20 cellular contexts compared by ENCODE assay signal in genomic region chr4:94395541-94395940, GRCh38. TPM values are rescaled to one million over a fixed set of nuclear protein-coding genes. Genes with fewer than 3 reads are reported as not detected.
DNase-seq lines count a peak whose midpoint lies in the region; ATAC-seq, FAIRE-seq and TF ChIP-seq lines count a peak whose summit lies in the region.
"Had no signal": no experiment of that assay in that cellular context is flagged by ENCODE, and none has a peak within 500 bp of the region (broad histone marks: within the 10 kb centered on the region; RNA-seq: fewer than 3 reads in every experiment).

No MANE protein-coding gene starts in this region.

- no peak for TF ChIP-seq CTCF in SK-N-SH (IDR thresholded peaks at IDR 0.05)
- no peak for TF ChIP-seq CTCF in bronchial epithelial cell (IDR thresholded peaks at IDR 0.05; ENCODE audit: insufficient read depth, low read length, severe bottlenecking)
- TF ChIP-seq CTCF in fibroblast of the aortic adventitia (IDR thresholded peaks at IDR 0.05; ENCODE audit: insufficient read depth, low read length): no peak

- H3K9ac ChIP-seq in SK-N-SH: no peak overlapping the region
- H3K9ac ChIP-seq: BLaER1 had no signal

- H3K4me2 ChIP-seq in SK-N-SH: no peak overlapping the region
- H3K4me2 ChIP-seq: A549, BLaER1, GM23338 had no signal

- no peak for FAIRE-seq in bronchial epithelial cell (lab: Jason Lieb, UNC)
- FAIRE-seq: A549, H54, HTR-8/SVneo, K562 had no signal

- 48% methylated on average over 1 of the region's 1 CpG for WGBS in SK-N-SH (ENCODE audit: low lambda C conversion rate)

- no peak overlapping the region for H3K27ac ChIP-seq in SK-N-SH (ENCODE audit: low read depth in 2 of 2, low read length in 1 of 2)
- H3K27ac ChIP-seq: 22Rv1, A549, BLaER1 had no signal

- peak overlapping the region; percentile 31; the same call in 1 of the 2 replicates for H2AFZ ChIP-seq in SK-N-SH (ENCODE audit: low read depth)

- CTCF ChIA-PET in SK-N-SH (lab: Yijun Ruan, JAX): interaction anchor here (1.0 to 1.9 kb wide), 4 partner anchors 12 to 604 kb away, joined by 3 to 16 read pairs (median 4); no protein-coding TSS in a partner anchor

- TF ChIP-seq EP300 in SK-N-SH (IDR thresholded peaks at IDR 0.05; ENCODE audit: borderline replicate concordance in 1 of 2, low read depth in 1 of 2, low read length in 1 of 2): no peak

- H3K4me3 ChIP-seq in SK-N-SH (ENCODE audit: low read depth in 2 of 2, low read length in 1 of 2): no peak overlapping the region
- H3K4me3 ChIP-seq in bronchial epithelial cell (ENCODE audit: low read depth, low read length): no peak overlapping the region
- H3K4me3 ChIP-seq in fibroblast of the aortic adventitia (ENCODE audit: low read depth, low read length): no peak overlapping the region
- H3K4me3 ChIP-seq: A549, BLaER1, GM23338, K562 had no signal

- H3K4me1 ChIP-seq in SK-N-SH (ENCODE audit: control insufficient read depth in 1 of 2, insufficient read depth in 2 of 2, low read depth in 1 of 2, low read length in 1 of 2): no peaks in the 10 kb centered on the region
- H3K4me1 ChIP-seq: A549, BLaER1 had no signal

- no peak for ATAC-seq in SK-N-SH treated with all-trans-retinoic acid at 6 μM for 48 hours
- no peak for ATAC-seq in GM18519 (IDR thresholded peaks at IDR 0.05; ENCODE audit: low FRiP score, unreplicated experiment)
- ATAC-seq in GM21526 (IDR thresholded peaks at IDR 0.05; ENCODE audit: low FRiP score, unreplicated experiment): no peak
- ATAC-seq in GM21367 (IDR thresholded peaks at IDR 0.05; ENCODE audit: unreplicated experiment): no peak
- ATAC-seq: A549, GM23338, HCT116, K562 had no signal

- DNase-seq in SK-N-SH: no peak
- DNase-seq in bronchial epithelial cell (ENCODE audit: low read depth): peak; percentile 48
- peak; percentile 30 for DNase-seq in fibroblast of the aortic adventitia (ENCODE audit: low read depth)
- DNase-seq: CD4-positive, alpha-beta memory T cell; DMS79 treated with DMSO at 0.1 percent for 48 hours; GF-D8; HFFc6; IMR-90 had no signal

- H3K27me3 ChIP-seq in SK-N-SH (ENCODE audit: insufficient read depth): no peaks in the 10 kb centered on the region
- no peaks in the 10 kb centered on the region for H3K27me3 ChIP-seq in bronchial epithelial cell (ENCODE audit: control insufficient read depth, insufficient read depth, low read length)
- H3K27me3 ChIP-seq: BLaER1 had no signal

- H3K9me3 ChIP-seq in SK-N-SH: no peaks in the 10 kb centered on the region
- H3K9me3 ChIP-seq: A549, BLaER1 had no signal

- POLR2A ChIA-PET in SK-N-SH (lab: Yijun Ruan, JAX): no interaction called here

- no peaks in the 10 kb centered on the region for H3K36me3 ChIP-seq in SK-N-SH (replicated peaks in 1 of 2; ENCODE audit: control insufficient read depth in 1 of 2, insufficient read depth in 2 of 2, low read length in 1 of 2)
- no peaks in the 10 kb centered on the region for H3K36me3 ChIP-seq in bronchial epithelial cell (ENCODE audit: control insufficient read depth, insufficient read depth, low read length)
- H3K36me3 ChIP-seq: BLaER1 had no signal

- H3K9me2 ChIP-seq in SK-N-SH: no peaks in the 10 kb centered on the region

- TF ChIP-seq RAD21 in SK-N-SH (IDR thresholded peaks at IDR 0.05; ENCODE audit: low read length): no peak

- peaks cover 4% of the 10 kb centered on the region for H3F3A ChIP-seq in SK-N-SH (replicated peaks; ENCODE audit: insufficient read depth)

- no peaks in the 10 kb centered on the region for H3K79me2 ChIP-seq in SK-N-SH (ENCODE audit: insufficient read depth)

- H4K20me1 ChIP-seq in SK-N-SH (ENCODE audit: insufficient read depth): no peaks in the 10 kb centered on the region
- H4K20me1 ChIP-seq: BLaER1 had no signal

TF ChIP-seq in SK-N-SH, 30 proteins besides CTCF, POLR2A, EP300 and RAD21 (continues in another document):
- no peak for TF ChIP-seq NRF1 (IDR thresholded peaks at IDR 0.05; ENCODE audit: low read depth, low read length)
- no peak for TF ChIP-seq IRF3 (IDR thresholded peaks at IDR 0.05; ENCODE audit: low read depth, low read length)
- TF ChIP-seq, protein P1, sequence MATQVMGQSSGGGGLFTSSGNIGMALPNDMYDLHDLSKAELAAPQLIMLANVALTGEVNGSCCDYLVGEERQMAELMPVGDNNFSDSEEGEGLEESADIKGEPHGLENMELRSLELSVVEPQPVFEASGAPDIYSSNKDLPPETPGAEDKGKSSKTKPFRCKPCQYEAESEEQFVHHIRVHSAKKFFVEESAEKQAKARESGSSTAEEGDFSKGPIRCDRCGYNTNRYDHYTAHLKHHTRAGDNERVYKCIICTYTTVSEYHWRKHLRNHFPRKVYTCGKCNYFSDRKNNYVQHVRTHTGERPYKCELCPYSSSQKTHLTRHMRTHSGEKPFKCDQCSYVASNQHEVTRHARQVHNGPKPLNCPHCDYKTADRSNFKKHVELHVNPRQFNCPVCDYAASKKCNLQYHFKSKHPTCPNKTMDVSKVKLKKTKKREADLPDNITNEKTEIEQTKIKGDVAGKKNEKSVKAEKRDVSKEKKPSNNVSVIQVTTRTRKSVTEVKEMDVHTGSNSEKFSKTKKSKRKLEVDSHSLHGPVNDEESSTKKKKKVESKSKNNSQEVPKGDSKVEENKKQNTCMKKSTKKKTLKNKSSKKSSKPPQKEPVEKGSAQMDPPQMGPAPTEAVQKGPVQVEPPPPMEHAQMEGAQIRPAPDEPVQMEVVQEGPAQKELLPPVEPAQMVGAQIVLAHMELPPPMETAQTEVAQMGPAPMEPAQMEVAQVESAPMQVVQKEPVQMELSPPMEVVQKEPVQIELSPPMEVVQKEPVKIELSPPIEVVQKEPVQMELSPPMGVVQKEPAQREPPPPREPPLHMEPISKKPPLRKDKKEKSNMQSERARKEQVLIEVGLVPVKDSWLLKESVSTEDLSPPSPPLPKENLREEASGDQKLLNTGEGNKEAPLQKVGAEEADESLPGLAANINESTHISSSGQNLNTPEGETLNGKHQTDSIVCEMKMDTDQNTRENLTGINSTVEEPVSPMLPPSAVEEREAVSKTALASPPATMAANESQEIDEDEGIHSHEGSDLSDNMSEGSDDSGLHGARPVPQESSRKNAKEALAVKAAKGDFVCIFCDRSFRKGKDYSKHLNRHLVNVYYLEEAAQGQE (IDR thresholded peaks at IDR 0.05; ENCODE audit: low read depth, low read length): no peak
- no peak for TF ChIP-seq MEF2A (IDR thresholded peaks at IDR 0.05; ENCODE audit: borderline replicate concordance, low read depth)

TF ChIP-seq in SK-N-SH treated with all-trans-retinoic acid at 6 μM for 48 hours, 23 proteins besides CTCF, POLR2A, EP300 and RAD21:
- TF ChIP-seq ZNF565 (CRISPR knock-in tag; conservative IDR thresholded peaks at IDR 0.05; ENCODE audit: low read depth) (no peak), ZNF70 (CRISPR knock-in tag; IDR thresholded peaks at IDR 0.05) (no peak), BACH2 (CRISPR knock-in tag; IDR thresholded peaks at IDR 0.05; ENCODE audit: borderline replicate concordance) (no peak), RARB (CRISPR knock-in tag; IDR thresholded peaks at IDR 0.05) (no peak), ARNTL (CRISPR knock-in tag; IDR thresholded peaks at IDR 0.05; ENCODE audit: borderline replicate concordance, low read depth) (no peak), ZFP30 (CRISPR knock-in tag; IDR thresholded peaks at IDR 0.05) (no peak), ZNF8 (CRISPR knock-in tag; IDR thresholded peaks at IDR 0.05) (no peak), CSDC2 (CRISPR knock-in tag; IDR thresholded peaks at IDR 0.05) (no peak), OSR1 (CRISPR knock-in tag; IDR thresholded peaks at IDR 0.05) (no peak)

RNA-seq across cellular contexts. Expression of gene HPGDS, which starts 52.9 kb away (rescaled TPM):
- polyA plus RNA-seq in SK-N-SH (2012; rRNA removed): not detected in 2 replicates
- polyA plus RNA-seq in SK-N-SH (2012; cell fraction: cytosol; rRNA removed): not detected in 2 replicates
- not detected in 2 replicates for polyA plus RNA-seq in SK-N-SH (2012; cell fraction: nucleus; rRNA removed)
- total RNA-seq in bronchial epithelial cell: not detected in 2 replicates
- total RNA-seq in fibroblast of the aortic adventitia (ENCODE audit: low replicate concordance): not detected in 2 replicates
- total RNA-seq: GM23338, HFFc6, IMR-90 had no signal
- polyA plus RNA-seq: A549; CD4-positive, alpha-beta memory T cell; GM23338; IMR-90 had no signal

RNA-seq across cellular contexts. Expression of gene PDLIM5, which starts 56.2 kb away (rescaled TPM):
- polyA plus RNA-seq in SK-N-SH (2012; rRNA removed): 36.7 and 39.2 TPM in 2 replicates
- 24.7 and 31.6 TPM in 2 replicates for polyA plus RNA-seq in SK-N-SH (2012; cell fraction: cytosol; rRNA removed)
- polyA plus RNA-seq in SK-N-SH (2012; cell fraction: nucleus; rRNA removed): 31.7 and 51.1 TPM in 2 replicates
- total RNA-seq in bronchial epithelial cell: 82.9 and 121 TPM in 2 replicates
- 84.3 and 124 TPM in 2 replicates for total RNA-seq in fibroblast of the aortic adventitia (ENCODE audit: low replicate concordance)
